8 cellular contexts compared by ENCODE assay signal in genomic region chr13:78657699-78658629, GRCh38. TPM values are rescaled to one million over a fixed set of nuclear protein-coding genes. Genes with fewer than 3 reads are reported as not detected.
DNase-seq lines count a peak whose midpoint lies in the region; ATAC-seq and TF ChIP-seq lines count a peak whose summit lies in the region.

No MANE protein-coding gene starts in this region.

- H3K27ac ChIP-seq in PC-3 (ENCODE audit: low read length) = peak overlapping the region; percentile 60
- peak overlapping the region; percentile 75 for H3K27ac ChIP-seq in ectodermal cell (ENCODE audit: insufficient read depth, low read depth, low read length, poor library complexity, severe bottlenecking)
- H3K27ac ChIP-seq in muscle layer of colon (ENCODE audit: low read depth, low read length) = peak overlapping the region; percentile 85

- intact Hi-C loops in PC-3 (cut with micrococcal nuclease) = loop anchor here (5.0 kb wide), 1 partner anchor 49 kb away; no protein-coding TSS in a partner anchor

- H3K27me3 Mint-ChIP-seq in activated T-cell treated with anti-CD3 and anti-CD28 coated beads, Interleukin-2, amount 50 U/mL, for 24 hours = no peaks in the 10 kb centered on the region

- peak overlapping the region; percentile 95 for H2AFZ ChIP-seq in PC-3 (ENCODE audit: low read length)

- ATAC-seq in HG02884 (IDR thresholded peaks at IDR 0.05; ENCODE audit: unreplicated experiment) = peak; percentile 20
- ATAC-seq in PC-3 = peak; percentile 65

- peak overlapping the region; percentile 96 for H3K4me2 ChIP-seq in PC-3 (ENCODE audit: low read length)

- peaks cover 58% of the 10 kb centered on the region for H3K79me2 ChIP-seq in PC-3 (ENCODE audit: low read length)

- H3K27me3 ChIP-seq in PC-3 (ENCODE audit: low read length) = no peaks in the 10 kb centered on the region
- H3K27me3 ChIP-seq in ectodermal cell (ENCODE audit: control insufficient read depth, insufficient read depth, low read length, poor library complexity, severe bottlenecking) = no peaks in the 10 kb centered on the region
- H3K27me3 ChIP-seq in muscle layer of colon (ENCODE audit: control insufficient read depth in 1 of 2, insufficient read depth in 2 of 2, low read length in 2 of 2) = no peaks in the 10 kb centered on the region

- H3K36me3 ChIP-seq in PC-3 (ENCODE audit: low read depth, low read length) = no peaks in the 10 kb centered on the region; the same call in 1 of the 2 replicates
- no peaks in the 10 kb centered on the region for H3K36me3 ChIP-seq in ectodermal cell (ENCODE audit: control insufficient read depth, insufficient read depth, low read length)
- no peaks in the 10 kb centered on the region for H3K36me3 ChIP-seq in muscle layer of colon (ENCODE audit: insufficient read depth, low read length)

- peak overlapping the region; percentile 99 for H3K27ac Mint-ChIP-seq in activated T-cell treated with anti-CD3 and anti-CD28 coated beads, Interleukin-2, amount 50 U/mL, for 24 hours

- BruUV-seq in PC-3 (replicated peaks; lab: Mats Ljungman, UMichigan) = TSS peak; percentile 59

- peaks cover 12% of the 10 kb centered on the region; the same call in 1 of the 2 replicates for H4K20me1 ChIP-seq in PC-3 (ENCODE audit: low read length)

- peak overlapping the region; percentile 98 for H3K4me3 Mint-ChIP-seq in activated T-cell treated with anti-CD3 and anti-CD28 coated beads, Interleukin-2, amount 50 U/mL, for 24 hours

- H3K4me1 ChIP-seq in PC-3 (ENCODE audit: insufficient read depth, low read length) = peaks cover 6% of the 10 kb centered on the region; the same call in 1 of the 2 replicates
- H3K4me1 ChIP-seq in ectodermal cell (ENCODE audit: control insufficient read depth, insufficient read depth, low read length) = no peaks in the 10 kb centered on the region
- peaks cover 10% of the 10 kb centered on the region for H3K4me1 ChIP-seq in muscle layer of colon (ENCODE audit: insufficient read depth, low read length)

- peaks cover 43% of the 10 kb centered on the region for H3K4me1 Mint-ChIP-seq in activated T-cell treated with anti-CD3 and anti-CD28 coated beads, Interleukin-2, amount 50 U/mL, for 24 hours (ENCODE audit: low read depth)

- no peaks in the 10 kb centered on the region for H3K9me3 Mint-ChIP-seq in activated T-cell treated with anti-CD3 and anti-CD28 coated beads, Interleukin-2, amount 50 U/mL, for 24 hours

- no peaks in the 10 kb centered on the region for H3F3A ChIP-seq in PC-3 (ENCODE audit: low read length, unreplicated experiment)

- DNase-seq in activated T-cell treated with anti-CD3 and anti-CD28 coated beads, Interleukin-2, amount 50 U/mL, for 24 hours = no peak
- no peak for DNase-seq in activated T-cell treated with anti-CD3 and anti-CD28 coated beads, Interleukin-2, amount 50 U/mL, for 1 hour
- DNase-seq in PC-3 = peak; percentile 38
- DNase-seq in 8988T = no peak
- DNase-seq in NCI-H1048 (lab: John Stamatoyannopoulos, UW) = no peak

- peak overlapping the region; percentile 92 for H3K9ac ChIP-seq in PC-3 (ENCODE audit: low read length)
- H3K9ac ChIP-seq in muscle layer of colon (ENCODE audit: low read length) = peak overlapping the region; percentile 74

- WGBS in ectodermal cell, 2 experiments = 2% methylated on average over 7 to 12 of the region's 12 CpGs

- no peaks in the 10 kb centered on the region for H3K9me2 ChIP-seq in PC-3 (replicated peaks; ENCODE audit: low read length)

- CTCF ChIA-PET in PC-3 (lab: Charles Lee) = no interaction called here

- H3K36me3 Mint-ChIP-seq in activated T-cell treated with anti-CD3 and anti-CD28 coated beads, Interleukin-2, amount 50 U/mL, for 24 hours (ENCODE audit: low read depth) = peaks cover 36% of the 10 kb centered on the region

- no peak for TF ChIP-seq CTCF in PC-3 (conservative IDR thresholded peaks at IDR 0.05; ENCODE audit: low read depth, low read length)

- H3K4me3 ChIP-seq in PC-3 (ENCODE audit: low read length) = peak overlapping the region; percentile 76
- H3K4me3 ChIP-seq in ectodermal cell (ENCODE audit: insufficient read depth, low read depth, low read length) = peak overlapping the region; percentile 70
- H3K4me3 ChIP-seq in muscle layer of colon (ENCODE audit: low read depth in 1 of 2, low read length in 2 of 2) = peak overlapping the region; percentile 93 to 94

- H3K9me3 ChIP-seq in PC-3 (ENCODE audit: low read length) (no peaks in the 10 kb centered on the region), ectodermal cell (ENCODE audit: control insufficient read depth, low read length) (no peaks in the 10 kb centered on the region), muscle layer of colon (ENCODE audit: low read length) (no peaks in the 10 kb centered on the region)

- POLR2A ChIA-PET in PC-3 (lab: Charles Lee; ENCODE audit: unreplicated experiment) = no interaction called here

RNA-seq across cellular contexts. Expression of gene OBI1, which starts 1.0 kb away (rescaled TPM):
- 6.3 and 7.9 TPM in 2 replicates for total RNA-seq in PC-3 (2014; rRNA removed)
- 30.2 TPM for polyA plus RNA-seq in ectodermal cell (2013, experiment 1 of 4)
- polyA plus RNA-seq in ectodermal cell (2013, experiment 2 of 4) = 32.5 TPM
- polyA plus RNA-seq in ectodermal cell (2013, experiment 3 of 4) = 23.9 TPM
- polyA plus RNA-seq in ectodermal cell (2013, experiment 4 of 4) = 24.0 TPM

RNA-seq across cellular contexts. Expression of gene POU4F1, which starts 54.6 kb away (rescaled TPM):
- not detected in 2 replicates for total RNA-seq in PC-3 (2014; rRNA removed)
- polyA plus RNA-seq in ectodermal cell (2013, experiment 1 of 4) = 60.7 TPM
- 96.6 TPM for polyA plus RNA-seq in ectodermal cell (2013, experiment 2 of 4)
- 70.1 TPM for polyA plus RNA-seq in ectodermal cell (2013, experiment 3 of 4)
- polyA plus RNA-seq in ectodermal cell (2013, experiment 4 of 4) = 85.4 TPM
